In genomic region chr2:213086566-213086965, GRCh38 we compare ENCODE assay signal across 2 cellular contexts.
TF ChIP-seq lines count a peak whose summit lies in the region.

No MANE protein-coding gene starts in this region.

TF ChIP-seq in A549, 52 proteins besides CTCF, POLR2A, EP300 and RAD21 (continued from another document):
- TF ChIP-seq EHMT2 (IDR thresholded peaks at IDR 0.05; ENCODE audit: low read depth), result no peak
- TF ChIP-seq KDM1A (IDR thresholded peaks at IDR 0.05; ENCODE audit: low read depth), result no peak
- no peak for TF ChIP-seq NPAS2 (CRISPR knock-in tag; IDR thresholded peaks at IDR 0.05; ENCODE audit: borderline replicate concordance)
- TF ChIP-seq ZC3H11A (IDR thresholded peaks at IDR 0.05), result no peak
- no peak for TF ChIP-seq CHD2 (IDR thresholded peaks at IDR 0.05; ENCODE audit: low read length, partially characterized antibody)
- no peak for TF ChIP-seq MYC (IDR thresholded peaks at IDR 0.05; ENCODE audit: borderline replicate concordance, low read length)
- TF ChIP-seq, protein P1, sequence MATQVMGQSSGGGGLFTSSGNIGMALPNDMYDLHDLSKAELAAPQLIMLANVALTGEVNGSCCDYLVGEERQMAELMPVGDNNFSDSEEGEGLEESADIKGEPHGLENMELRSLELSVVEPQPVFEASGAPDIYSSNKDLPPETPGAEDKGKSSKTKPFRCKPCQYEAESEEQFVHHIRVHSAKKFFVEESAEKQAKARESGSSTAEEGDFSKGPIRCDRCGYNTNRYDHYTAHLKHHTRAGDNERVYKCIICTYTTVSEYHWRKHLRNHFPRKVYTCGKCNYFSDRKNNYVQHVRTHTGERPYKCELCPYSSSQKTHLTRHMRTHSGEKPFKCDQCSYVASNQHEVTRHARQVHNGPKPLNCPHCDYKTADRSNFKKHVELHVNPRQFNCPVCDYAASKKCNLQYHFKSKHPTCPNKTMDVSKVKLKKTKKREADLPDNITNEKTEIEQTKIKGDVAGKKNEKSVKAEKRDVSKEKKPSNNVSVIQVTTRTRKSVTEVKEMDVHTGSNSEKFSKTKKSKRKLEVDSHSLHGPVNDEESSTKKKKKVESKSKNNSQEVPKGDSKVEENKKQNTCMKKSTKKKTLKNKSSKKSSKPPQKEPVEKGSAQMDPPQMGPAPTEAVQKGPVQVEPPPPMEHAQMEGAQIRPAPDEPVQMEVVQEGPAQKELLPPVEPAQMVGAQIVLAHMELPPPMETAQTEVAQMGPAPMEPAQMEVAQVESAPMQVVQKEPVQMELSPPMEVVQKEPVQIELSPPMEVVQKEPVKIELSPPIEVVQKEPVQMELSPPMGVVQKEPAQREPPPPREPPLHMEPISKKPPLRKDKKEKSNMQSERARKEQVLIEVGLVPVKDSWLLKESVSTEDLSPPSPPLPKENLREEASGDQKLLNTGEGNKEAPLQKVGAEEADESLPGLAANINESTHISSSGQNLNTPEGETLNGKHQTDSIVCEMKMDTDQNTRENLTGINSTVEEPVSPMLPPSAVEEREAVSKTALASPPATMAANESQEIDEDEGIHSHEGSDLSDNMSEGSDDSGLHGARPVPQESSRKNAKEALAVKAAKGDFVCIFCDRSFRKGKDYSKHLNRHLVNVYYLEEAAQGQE (IDR thresholded peaks at IDR 0.05), result no peak
- no peak for TF ChIP-seq NR3C1 (IDR thresholded peaks at IDR 0.05)
- TF ChIP-seq USF2 (IDR thresholded peaks at IDR 0.05), result no peak
- TF ChIP-seq BHLHE40 (IDR thresholded peaks at IDR 0.05; ENCODE audit: low read depth, low read length), result no peak

TF ChIP-seq in H1, 55 proteins besides CTCF, POLR2A, EP300 and RAD21 (continued from another document):
- TF ChIP-seq CREB1 (IDR thresholded peaks at IDR 0.05) (no peak), TEAD4 (IDR thresholded peaks at IDR 0.05; ENCODE audit: low read depth, low read length) (peak; percentile 97), MAFK (IDR thresholded peaks at IDR 0.05; ENCODE audit: low read depth, low read length) (no peak), YY1 (IDR thresholded peaks at IDR 0.05; ENCODE audit: low read depth, low read length) (no peak), NANOG (IDR thresholded peaks at IDR 0.05; ENCODE audit: insufficient read depth, low read depth, low read length, poor library complexity, severe bottlenecking) (peak; percentile 39), KDM5A (IDR thresholded peaks at IDR 0.05; ENCODE audit: low read length) (no peak), EGR1 (IDR thresholded peaks at IDR 0.05; ENCODE audit: borderline replicate concordance, low read depth, low read length) (no peak), E2F6 (IDR thresholded peaks at IDR 0.05) (no peak), TAF1 (IDR thresholded peaks at IDR 0.05; ENCODE audit: low read depth, low read length) (no peak), BACH1 (IDR thresholded peaks at IDR 0.05; ENCODE audit: low read length) (no peak), BCL11A (IDR thresholded peaks at IDR 0.05; ENCODE audit: low read depth in 2 of 2, low read length in 2 of 2) (no peak), ATF3 (IDR thresholded peaks at IDR 0.05; ENCODE audit: insufficient read depth, low read depth, low read length) (no peak), USF2 (IDR thresholded peaks at IDR 0.05; ENCODE audit: low read length) (no peak), SP4 (IDR thresholded peaks at IDR 0.05; ENCODE audit: low read length) (no peak), HDAC6 (IDR thresholded peaks at IDR 0.05; ENCODE audit: low read depth, low read length) (no peak), TAF7 (optimal IDR thresholded peaks at IDR 0.05; ENCODE audit: borderline replicate concordance, low read depth, low read length) (no peak)
